Comparison of ENCODE assay signal across 28 cellular contexts in the genomic region with DNA sequence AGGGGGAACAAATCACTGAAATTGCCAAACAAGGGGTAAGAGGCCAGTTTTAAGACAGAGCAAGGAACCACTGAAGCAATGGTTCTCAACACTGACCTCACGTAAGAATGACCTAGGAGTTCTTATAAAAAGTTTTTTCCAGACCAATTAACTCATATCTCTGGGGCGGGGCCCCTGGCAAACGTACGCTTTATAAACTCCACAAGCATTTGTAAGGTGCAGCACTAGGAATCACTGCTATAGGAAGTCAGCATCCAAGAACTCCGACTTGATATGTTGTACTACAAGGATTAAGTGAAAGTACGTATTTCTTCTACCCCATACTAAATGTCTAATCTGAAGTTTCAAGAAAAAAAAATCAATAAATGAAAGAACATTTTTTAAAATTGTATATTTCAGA.
"Had no signal": no experiment of that assay in that cellular context is flagged by ENCODE, and none has a peak within 500 bp of the region (broad histone marks: within the 10 kb centered on the region; RNA-seq: fewer than 3 reads in every experiment).

No MANE protein-coding gene starts in this region.

- H3K36me3 ChIP-seq: adrenal gland, WERI-Rb-1 had no signal

- H3K4me3 Mint-ChIP-seq: activated B cell treated with CpG ODN at 0.5 μM for 24 hours; activated CD8-positive, alpha-beta T cell treated with anti-CD3 and anti-CD28 coated beads for 36 hours; activated naive CD4-positive, alpha-beta T cell treated with anti-CD3 and anti-CD28 coated beads for 36 hours; activated naive CD4-positive, alpha-beta T cell treated with anti-CD3 and anti-CD28 coated beads, Interleukin-2, amount 50 U/mL, for 24 hours; activated naive CD8-positive, alpha-beta T cell treated with anti-CD3 and anti-CD28 coated beads for 36 hours; activated naive CD8-positive, alpha-beta T cell treated with anti-CD3 and anti-CD28 coated beads, Interleukin-2, amount 50 U/mL, for 24 hours; activated T-cell treated with anti-CD3 and anti-CD28 coated beads, Interleukin-2, amount 50 U/mL, for 4 hours; activated T-helper 17 cell treated with anti-CD3 and anti-CD28 coated beads, Interleukin-2, amount 50 U/mL, for 72 hours; dendritic cell treated with granulocyte-macrophage colony-stimulating factor and Interleukin-4, amounts not matched to agents 40 ng/mL and 50 ng/mL, for 4 days; endodermal cell had no signal

- H3K9me3 ChIP-seq: adrenal gland, body of pancreas had no signal

- ATAC-seq: activated CD4-positive, CD25-positive, alpha-beta regulatory T cell treated with anti-CD3 and anti-CD28 coated beads, Interleukin-2, amount 50 U/mL, for 24 hours; activated CD8-positive, alpha-beta T cell treated with anti-CD3 and anti-CD28 coated beads for 36 hours; activated naive CD8-positive, alpha-beta T cell treated with anti-CD3 and anti-CD28 coated beads, Interleukin-2, amount 50 U/mL, for 24 hours; activated T-cell treated with anti-CD3 and anti-CD28 coated beads, Interleukin-2, amount 50 U/mL, for 4 hours; activated T-helper 17 cell treated with anti-CD3 and anti-CD28 coated beads, Interleukin-2, amount 50 U/mL, for 72 hours; body of pancreas; esophagus mucosa had no signal

- DNase-seq: activated B cell treated with CpG ODN at 0.5 μM for 24 hours; activated CD4-positive, alpha-beta T cell treated with anti-CD3 and anti-CD28 coated beads for 48 hours; activated CD4-positive, alpha-beta T cell treated with anti-CD3 and anti-CD28 coated beads, Interleukin-2, amount 50 U/mL, for 1 hour; activated CD4-positive, alpha-beta T cell treated with anti-CD3 and anti-CD28 coated beads, Interleukin-2, amount 50 U/mL, for 48 hours; activated CD8-positive, alpha-beta memory T cell treated with anti-CD3 and anti-CD28 coated beads for 24 hours; activated CD8-positive, alpha-beta T cell treated with anti-CD3 and anti-CD28 coated beads for 36 hours; activated effector memory CD4-positive, alpha-beta T cell treated with anti-CD3 and anti-CD28 coated beads, Interleukin-2, amount 50 U/mL, for 16 hours; activated naive CD4-positive, alpha-beta T cell treated with anti-CD3 and anti-CD28 coated beads for 36 hours; activated naive CD8-positive, alpha-beta T cell treated with anti-CD3 and anti-CD28 coated beads for 36 hours; activated naive CD8-positive, alpha-beta T cell treated with anti-CD3 and anti-CD28 coated beads, Interleukin-2, amount 50 U/mL, for 24 hours; activated T-cell treated with anti-CD3 and anti-CD28 coated beads, Interleukin-2, amount 50 U/mL, for 4 hours; adrenal gland; amygdala; aorta; body of pancreas; caudate nucleus; dorsolateral prefrontal cortex; effector memory CD4-positive, alpha-beta T cell; endodermal cell; foreskin fibroblast; T-helper 2 cell; WERI-Rb-1 had no signal

- H3K9me3 Mint-ChIP-seq: activated CD8-positive, alpha-beta T cell treated with anti-CD3 and anti-CD28 coated beads for 36 hours; activated naive CD4-positive, alpha-beta T cell treated with anti-CD3 and anti-CD28 coated beads, Interleukin-2, amount 50 U/mL, for 24 hours; activated T-helper 17 cell treated with anti-CD3 and anti-CD28 coated beads, Interleukin-2, amount 50 U/mL, for 72 hours had no signal

- H3K27me3 ChIP-seq: adrenal gland, body of pancreas, dorsolateral prefrontal cortex had no signal

- H3K27me3 Mint-ChIP-seq: activated CD8-positive, alpha-beta T cell treated with anti-CD3 and anti-CD28 coated beads for 36 hours; activated naive CD4-positive, alpha-beta T cell treated with anti-CD3 and anti-CD28 coated beads, Interleukin-2, amount 50 U/mL, for 24 hours; activated naive CD8-positive, alpha-beta T cell treated with anti-CD3 and anti-CD28 coated beads for 36 hours; activated naive CD8-positive, alpha-beta T cell treated with anti-CD3 and anti-CD28 coated beads, Interleukin-2, amount 50 U/mL, for 24 hours; activated T-helper 17 cell treated with anti-CD3 and anti-CD28 coated beads, Interleukin-2, amount 50 U/mL, for 72 hours; dendritic cell treated with granulocyte-macrophage colony-stimulating factor and Interleukin-4, amounts not matched to agents 40 ng/mL and 50 ng/mL, for 4 days had no signal

- H3K4me1 ChIP-seq: adrenal gland, body of pancreas had no signal

- H3K27ac ChIP-seq: adrenal gland, body of pancreas, coronary artery, dorsolateral prefrontal cortex, WERI-Rb-1 had no signal

- H3K4me3 ChIP-seq: adrenal gland, body of pancreas, coronary artery, dorsolateral prefrontal cortex had no signal

- H3K27ac Mint-ChIP-seq: activated B cell treated with CpG ODN at 0.5 μM for 24 hours; activated CD8-positive, alpha-beta T cell treated with anti-CD3 and anti-CD28 coated beads for 36 hours; activated naive CD4-positive, alpha-beta T cell treated with anti-CD3 and anti-CD28 coated beads for 36 hours; activated naive CD4-positive, alpha-beta T cell treated with anti-CD3 and anti-CD28 coated beads, Interleukin-2, amount 50 U/mL, for 24 hours; activated naive CD8-positive, alpha-beta T cell treated with anti-CD3 and anti-CD28 coated beads for 36 hours; activated naive CD8-positive, alpha-beta T cell treated with anti-CD3 and anti-CD28 coated beads, Interleukin-2, amount 50 U/mL, for 24 hours; activated T-helper 17 cell treated with anti-CD3 and anti-CD28 coated beads, Interleukin-2, amount 50 U/mL, for 72 hours; dendritic cell treated with granulocyte-macrophage colony-stimulating factor and Interleukin-4, amounts not matched to agents 40 ng/mL and 50 ng/mL, for 4 days; endodermal cell had no signal

- H3K4me1 Mint-ChIP-seq: activated B cell treated with CpG ODN at 0.5 μM for 24 hours; activated naive CD4-positive, alpha-beta T cell treated with anti-CD3 and anti-CD28 coated beads, Interleukin-2, amount 50 U/mL, for 24 hours; activated naive CD8-positive, alpha-beta T cell treated with anti-CD3 and anti-CD28 coated beads for 36 hours; activated naive CD8-positive, alpha-beta T cell treated with anti-CD3 and anti-CD28 coated beads, Interleukin-2, amount 50 U/mL, for 24 hours; activated T-helper 17 cell treated with anti-CD3 and anti-CD28 coated beads, Interleukin-2, amount 50 U/mL, for 72 hours; endodermal cell had no signal

- H3K36me3 Mint-ChIP-seq: activated naive CD4-positive, alpha-beta T cell treated with anti-CD3 and anti-CD28 coated beads, Interleukin-2, amount 50 U/mL, for 24 hours; activated naive CD8-positive, alpha-beta T cell treated with anti-CD3 and anti-CD28 coated beads for 36 hours had no signal
